14 cellular contexts compared by ENCODE assay signal in genomic region chr5:94366811-94367210, GRCh38.
DNase-seq lines count a peak whose midpoint lies in the region; ATAC-seq and TF ChIP-seq lines count a peak whose summit lies in the region.
"Had no signal": no experiment of that assay in that cellular context is flagged by ENCODE, and none has a peak within 500 bp of the region (broad histone marks: within the 10 kb centered on the region; RNA-seq: fewer than 3 reads in every experiment).

No MANE protein-coding gene starts in this region.

- no peak for ATAC-seq in GM21576 (IDR thresholded peaks at IDR 0.05; ENCODE audit: unreplicated experiment)
- ATAC-seq: CD8-positive, alpha-beta T cell had no signal

- H3K9me3 ChIP-seq in effector memory CD4-positive, alpha-beta T cell (ENCODE audit: control insufficient read depth, low read length): no peaks in the 10 kb centered on the region

- TF ChIP-seq CTCF in epithelial cell of esophagus (IDR thresholded peaks at IDR 0.05; ENCODE audit: insufficient read depth, low read depth, low read length, missing control alignments): no peak

- DNase-seq in SKM-1 treated with dmso at 0.1 percent for 144 hours (lab: John Stamatoyannopoulos, UW; ENCODE audit: unreplicated experiment) (peak; percentile 12), SKM-1 (lab: John Stamatoyannopoulos, UW; ENCODE audit: unreplicated experiment) (no peak), epithelial cell of esophagus (ENCODE audit: low read depth) (peak; percentile 86), kidney tubule cell (ENCODE audit: low spot score) (peak; percentile 41), NCI-H1048 (lab: John Stamatoyannopoulos, UW) (no peak), NCI-H1417 treated with DMSO at 0.1 percent for 48 hours (lab: John Stamatoyannopoulos, UW) (no peak)
- no peak for DNase-seq in effector memory CD4-positive, alpha-beta T cell
- DNase-seq: CD8-positive, alpha-beta T cell; DMS79; GM23248; NCI-H1436 treated with DMSO at 0.1 percent for 48 hours; NCI-H2081; NCI-H510A had no signal

- H3K36me3 ChIP-seq in effector memory CD4-positive, alpha-beta T cell (ENCODE audit: control insufficient read depth, insufficient read depth, low read length): no peaks in the 10 kb centered on the region

- H3K4me1 ChIP-seq in effector memory CD4-positive, alpha-beta T cell (ENCODE audit: control insufficient read depth, insufficient read depth, low read length, poor library complexity, severe bottlenecking): no peaks in the 10 kb centered on the region

- H3K27me3 ChIP-seq in effector memory CD4-positive, alpha-beta T cell (replicated peaks; ENCODE audit: control insufficient read depth, insufficient read depth, low read length, poor library complexity, severe bottlenecking): no peaks in the 10 kb centered on the region

- H3K27ac ChIP-seq in effector memory CD4-positive, alpha-beta T cell (ENCODE audit: insufficient read depth, low read length, poor library complexity, severe bottlenecking): no peak overlapping the region
- H3K27ac ChIP-seq: GM23248 had no signal

- H3K4me3 ChIP-seq in epithelial cell of esophagus (ENCODE audit: low read length): no peak overlapping the region
- no peak overlapping the region for H3K4me3 ChIP-seq in effector memory CD4-positive, alpha-beta T cell (ENCODE audit: insufficient read depth, low read depth, low read length, poor library complexity, severe bottlenecking)
- H3K4me3 ChIP-seq: GM23248 had no signal

Comparison
In these comparisons a context has a peak if more than half of its experiments do, and no peak if none do; other contexts are left out.
1. DNase-seq: peak in SKM-1 treated with dmso at 0.1 percent for 144 hours (single experiment), epithelial cell of esophagus (single experiment) and kidney tubule cell (single experiment); none in SKM-1 (single experiment), NCI-H1048 (single experiment), effector memory CD4-positive, alpha-beta T cell (0 of 3) and NCI-H1417 treated with DMSO at 0.1 percent for 48 hours (single experiment).